16 cellular contexts compared by ENCODE assay signal in the genomic region with DNA sequence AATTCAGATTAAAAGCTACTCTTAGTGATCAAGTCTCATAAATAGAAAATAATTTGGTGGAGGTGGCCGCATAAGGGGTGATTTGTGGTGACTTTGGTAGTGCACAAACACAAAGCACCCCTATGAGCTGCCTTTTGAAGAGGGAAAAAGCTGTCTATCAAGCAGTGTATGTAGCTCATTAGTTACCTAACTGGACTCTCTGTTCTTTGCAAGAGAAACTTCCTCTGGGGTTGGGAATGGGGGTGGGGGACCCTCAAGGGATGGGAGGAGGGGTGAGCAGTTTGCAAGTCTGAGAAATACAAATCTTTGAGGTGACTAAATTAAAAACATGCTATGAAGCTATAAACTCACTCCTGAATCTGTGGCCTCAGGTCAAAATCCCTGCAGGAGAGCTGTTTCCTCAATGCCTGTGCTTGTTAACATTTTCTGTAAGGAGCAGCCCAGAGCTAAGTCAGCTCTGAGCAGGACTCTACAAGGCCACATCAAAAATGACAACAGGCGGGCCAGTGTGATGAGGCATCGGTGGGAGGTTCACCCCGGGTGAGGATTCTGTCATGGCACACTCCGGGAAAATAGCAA. TPM values are rescaled to one million over a fixed set of nuclear protein-coding genes. Genes with fewer than 3 reads are reported as not detected.
DNase-seq lines count a peak whose midpoint lies in the region; ATAC-seq, FAIRE-seq and TF ChIP-seq lines count a peak whose summit lies in the region.
"Had no signal": no experiment of that assay in that cellular context is flagged by ENCODE, and none has a peak within 500 bp of the region (broad histone marks: within the 10 kb centered on the region; RNA-seq: fewer than 3 reads in every experiment).

No MANE protein-coding gene starts in this region.

- no peak overlapping the region for H3K9ac ChIP-seq in keratinocyte (ENCODE audit: control insufficient read depth, extremely low read depth, insufficient read depth, low read length)

- H3K4me1 Mint-ChIP-seq in CD4-positive, alpha-beta T cell (ENCODE audit: low read depth): peaks cover 71% of the 10 kb centered on the region
- peaks cover 35% of the 10 kb centered on the region for H3K4me1 Mint-ChIP-seq in WTC11

- no peaks in the 10 kb centered on the region for H3K9me1 ChIP-seq in keratinocyte (ENCODE audit: control insufficient read depth, extremely low read depth, insufficient read depth, low read length)

- no peak overlapping the region for H3K4me3 ChIP-seq in keratinocyte (ENCODE audit: control insufficient read depth in 2 of 3, extremely low read depth in 1 of 3, insufficient read depth in 2 of 3, low read depth in 1 of 3, low read length in 3 of 3)
- H3K4me3 ChIP-seq: suprapubic skin had no signal

- peak overlapping the region; percentile 45 for H3K4me2 ChIP-seq in keratinocyte (ENCODE audit: control insufficient read depth, extremely low read depth, insufficient read depth, low read depth, low read length)

- DNase-seq in CD4-positive, alpha-beta T cell: no peak
- DNase-seq in HTR-8/SVneo (ENCODE audit: insufficient read length, low spot score): peak; percentile 8
- no peak for DNase-seq in WTC11 (ENCODE audit: low spot score)
- DNase-seq in keratinocyte (ENCODE audit: low read depth, low spot score): peak; percentile 17
- no peak for DNase-seq in superior temporal gyrus (ENCODE audit: extremely low spot score)
- DNase-seq in midbrain (lab: John Stamatoyannopoulos, UW): no peak
- DNase-seq in Kasumi-1 (lab: John Stamatoyannopoulos, UW): no peak
- DNase-seq: activated CD4-positive, alpha-beta memory T cell treated with anti-CD3 and anti-CD28 coated beads for 36 hours; dermis blood vessel endothelial cell; immature natural killer cell; KBM-7; NCI-H187 treated with DMSO at 0.1 percent for 48 hours; T-helper 2 cell had no signal

- no peaks in the 10 kb centered on the region for H3K27me3 Mint-ChIP-seq in CD4-positive, alpha-beta T cell
- H3K27me3 Mint-ChIP-seq in WTC11 (ENCODE audit: low read depth): no peaks in the 10 kb centered on the region
- H3K27me3 Mint-ChIP-seq: activated CD4-positive, alpha-beta memory T cell treated with anti-CD3 and anti-CD28 coated beads for 36 hours had no signal

- POLR2A ChIA-PET in CD4-positive, alpha-beta T cell (lab: Charles Lee): interaction anchor here (0.6 to 6.9 kb wide), 9 partner anchors 8 to 558 kb away, joined by 3 to 121 read pairs (median 4); no protein-coding TSS in a partner anchor
- POLR2A ChIA-PET in WTC11 (lab: Charles Lee): interaction anchor here (0.7 kb wide), 1 partner anchor 73 kb away, joined by 3 read pairs; no protein-coding TSS in a partner anchor

- H3K9me3 Mint-ChIP-seq in CD4-positive, alpha-beta T cell: peaks cover 5% of the 10 kb centered on the region
- H3K9me3 Mint-ChIP-seq in WTC11: peaks cover 8% of the 10 kb centered on the region
- H3K9me3 Mint-ChIP-seq: activated CD4-positive, alpha-beta memory T cell treated with anti-CD3 and anti-CD28 coated beads for 36 hours had no signal

- dilution Hi-C loops in keratinocyte (cut with MboI; ENCODE audit: extremely low pct_ligation_motif_present, low sequenced_read_pairs): no loop called here

- peaks cover 6% of the 10 kb centered on the region for H3K36me3 Mint-ChIP-seq in CD4-positive, alpha-beta T cell (ENCODE audit: low read depth)
- H3K36me3 Mint-ChIP-seq in WTC11: peaks cover 5% of the 10 kb centered on the region

- H3K9me3 ChIP-seq in CD4-positive, alpha-beta T cell (ENCODE audit: control insufficient read depth, low read length): no peaks in the 10 kb centered on the region
- H3K9me3 ChIP-seq in keratinocyte (ENCODE audit: control insufficient read depth, low read depth, low read length): no peaks in the 10 kb centered on the region
- H3K9me3 ChIP-seq: suprapubic skin had no signal

- no peak for FAIRE-seq in HTR-8/SVneo (lab: Jason Lieb, UNC)
- FAIRE-seq in keratinocyte (lab: Jason Lieb, UNC): peak; percentile 60

- CTCF ChIA-PET in CD4-positive, alpha-beta T cell (lab: Charles Lee): interaction anchor here (0.7 to 1.8 kb wide), 3 partner anchors 11 to 29 kb away, joined by 3 to 5 read pairs (median 4); no protein-coding TSS in a partner anchor
- CTCF ChIA-PET in WTC11 (lab: Charles Lee): interaction anchor here (1.8 kb wide), 1 partner anchor 96 kb away, joined by 4 read pairs; no protein-coding TSS in a partner anchor

- no peaks in the 10 kb centered on the region for H3K27me3 ChIP-seq in CD4-positive, alpha-beta T cell (ENCODE audit: control insufficient read depth, insufficient read depth, low read length)
- H3K27me3 ChIP-seq in keratinocyte (ENCODE audit: control insufficient read depth, extremely low read depth, insufficient read depth, low read length): no peaks in the 10 kb centered on the region
- H3K27me3 ChIP-seq: suprapubic skin had no signal

- no peaks in the 10 kb centered on the region for H3K36me3 ChIP-seq in keratinocyte (ENCODE audit: control insufficient read depth in 2 of 2, extremely low read depth in 1 of 2, insufficient read depth in 2 of 2, low read length in 2 of 2)
- H3K36me3 ChIP-seq: suprapubic skin had no signal

- intact Hi-C loops in CD4-positive, alpha-beta T cell (cut with DNase I, micrococcal nuclease): loop anchor here in 1 of 2 experiments (5.0 kb wide), 1 partner anchor 36 kb away; no protein-coding TSS in a partner anchor

- no peak overlapping the region for H2AFZ ChIP-seq in keratinocyte (ENCODE audit: control insufficient read depth, low read length)

- TF ChIP-seq CTCF in CD4-positive, alpha-beta T cell (IDR thresholded peaks at IDR 0.05): no peak
- TF ChIP-seq CTCF in WTC11 (IDR thresholded peaks at IDR 0.05) (no peak), keratinocyte (optimal IDR thresholded peaks at IDR 0.05 in 1 of 3, IDR thresholded peaks at IDR 0.05 in 1 of 3, conservative IDR thresholded peaks at IDR 0.05 in 1 of 3; ENCODE audit: extremely low read depth in 1 of 3, insufficient read depth in 2 of 3, low read length in 3 of 3) (no peak)

- H3K27ac ChIP-seq in CD4-positive, alpha-beta T cell (ENCODE audit: low read depth, low read length): no peak overlapping the region
- H3K27ac ChIP-seq in keratinocyte (ENCODE audit: control insufficient read depth, insufficient read depth, low read length): no peak overlapping the region
- H3K27ac ChIP-seq: suprapubic skin had no signal

- no peak for ATAC-seq in CD4-positive, alpha-beta T cell (ENCODE audit: poor library complexity)
- peak; percentile 89 for ATAC-seq in WTC11
- no peak for ATAC-seq in GM18909 (IDR thresholded peaks at IDR 0.05; ENCODE audit: poor library complexity, unreplicated experiment)
- ATAC-seq: sciatic nerve had no signal

- H3K4me3 Mint-ChIP-seq in CD4-positive, alpha-beta T cell: no peak overlapping the region
- no peak overlapping the region for H3K4me3 Mint-ChIP-seq in WTC11
- H3K4me3 Mint-ChIP-seq: activated CD4-positive, alpha-beta memory T cell treated with anti-CD3 and anti-CD28 coated beads for 36 hours; immature natural killer cell had no signal

- H3K79me2 ChIP-seq in keratinocyte (ENCODE audit: control insufficient read depth, insufficient read depth, low read length): no peaks in the 10 kb centered on the region

- peaks cover 18% of the 10 kb centered on the region for H3K4me1 ChIP-seq in keratinocyte (ENCODE audit: control insufficient read depth, extremely low read depth, insufficient read depth, low read length)
- H3K4me1 ChIP-seq: suprapubic skin had no signal

- H3K27ac Mint-ChIP-seq in CD4-positive, alpha-beta T cell: peak overlapping the region; percentile 76
- peak overlapping the region; percentile 74 for H3K27ac Mint-ChIP-seq in WTC11
- H3K27ac Mint-ChIP-seq: activated CD4-positive, alpha-beta memory T cell treated with anti-CD3 and anti-CD28 coated beads for 36 hours had no signal

- no peaks in the 10 kb centered on the region for H4K20me1 ChIP-seq in keratinocyte (ENCODE audit: control insufficient read depth, extremely low read depth, insufficient read depth, low read length)

TF ChIP-seq in WTC11, 78 proteins besides CTCF, POLR2A, EP300 and RAD21 (continues in another document):
- no peak for TF ChIP-seq MYBL2 (CRISPR knock-in tag; IDR thresholded peaks at IDR 0.05)
- no peak for TF ChIP-seq ATF1 (CRISPR knock-in tag; IDR thresholded peaks at IDR 0.05)
- TF ChIP-seq, protein P1, sequence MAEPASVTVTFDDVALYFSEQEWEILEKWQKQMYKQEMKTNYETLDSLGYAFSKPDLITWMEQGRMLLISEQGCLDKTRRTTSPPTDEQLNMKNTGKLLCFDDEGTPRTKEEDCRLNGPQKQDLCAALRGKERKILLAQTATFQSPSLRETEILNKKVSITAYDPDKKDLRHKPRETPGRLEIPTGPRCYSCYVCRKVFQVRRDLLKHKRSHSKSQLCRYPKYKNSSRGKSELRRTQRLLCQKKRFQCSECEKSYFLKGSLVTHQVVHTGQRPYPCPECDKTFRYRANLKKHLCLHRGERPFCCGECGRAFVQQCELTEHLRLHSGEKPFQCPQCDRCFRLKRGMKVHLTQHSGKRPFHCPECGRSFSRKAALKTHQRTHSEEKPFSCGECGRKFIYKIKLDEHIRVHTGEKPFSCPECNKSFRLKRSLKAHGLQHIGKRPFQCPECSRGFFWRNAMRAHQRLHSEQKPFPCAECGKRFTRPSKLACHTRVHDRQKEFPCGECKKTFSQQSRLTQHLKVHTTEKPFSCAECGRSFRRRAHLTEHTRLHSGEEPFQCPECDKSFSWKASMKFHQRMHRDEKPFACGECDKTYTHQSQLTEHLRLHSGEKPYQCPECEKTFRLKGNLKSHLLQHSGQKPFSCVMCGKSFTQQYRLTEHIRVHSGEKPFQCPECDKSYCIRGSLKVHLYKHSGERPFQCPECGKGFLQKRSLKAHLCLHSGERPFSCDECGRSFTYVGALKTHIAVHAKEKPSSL (CRISPR knock-in tag; conservative IDR thresholded peaks at IDR 0.05): no peak

RNA-seq across cellular contexts. Expression of a gene that starts 32.9 kb away (rescaled TPM):
- total RNA-seq in CD4-positive, alpha-beta T cell: 100 to 1,000 TPM; 661 to 698 TPM
- 0.71 to 1.4 TPM (median 1.2 TPM) in 3 replicates for total RNA-seq in WTC11 (2021)
- polyA plus RNA-seq in keratinocyte: 0.37 TPM in 1 of 3 replicates, not detected in the others
- not detected for polyA plus RNA-seq in keratinocyte (2011; ENCODE audit: low read depth)
- polyA plus RNA-seq in keratinocyte (2011; cell fraction: cytosol; rRNA removed): not detected in 2 replicates
- 0.03 TPM in 1 of 2 replicates, not detected in the other for polyA plus RNA-seq in keratinocyte (2011; cell fraction: nucleus; rRNA removed)
- not detected in 2 replicates for polyA plus RNA-seq in keratinocyte (2012; ENCODE audit: low replicate concordance)
- polyA minus RNA-seq in keratinocyte: not detected in 3 replicates
- polyA minus RNA-seq in keratinocyte (2011; cell fraction: cytosol; rRNA and poly(A)+ RNA removed): not detected
- not detected in 2 replicates for polyA minus RNA-seq in keratinocyte (2011; cell fraction: nucleus; rRNA and poly(A)+ RNA removed)
- total RNA-seq: dermis blood vessel endothelial cell had no signal

Comparison
In these comparisons a context has a peak if more than half of its experiments do, and no peak if none do; other contexts are left out.
1. DNase-seq: peak in HTR-8/SVneo (single experiment) and keratinocyte (single experiment); none in CD4-positive, alpha-beta T cell (0 of 10), WTC11 (single experiment), superior temporal gyrus (single experiment), midbrain (single experiment) and Kasumi-1 (0 of 2).
2. RNA of a gene that starts 32.9 kb away (total RNA-seq): 661 to 698 TPM in CD4-positive, alpha-beta T cell; 0.71 to 1.4 TPM in WTC11; every median in the first group is over 100 times any median in the second.